Comparison of ENCODE assay signal across 28 cellular contexts in genomic region chr20:33936651-33937050, GRCh38.
"Had no signal": no experiment of that assay in that cellular context is flagged by ENCODE, and none has a peak within 500 bp of the region (broad histone marks: within the 10 kb centered on the region; RNA-seq: fewer than 3 reads in every experiment).

No MANE protein-coding gene starts in this region.

- DNase-seq: colonic mucosa; cortex of kidney; dermis blood vessel endothelial cell; dorsolateral prefrontal cortex; effector CD4-positive, alpha-beta T cell; effector CD8-positive, alpha-beta T cell; effector memory CD4-positive, alpha-beta T cell; effector memory CD8-positive, alpha-beta T cell; endodermal cell; erythroblast; esophagus squamous epithelium; foreskin fibroblast; foreskin keratinocyte; foreskin melanocyte; gastrocnemius medialis; glutamatergic neuron; head of caudate nucleus; heart left ventricle; heart right ventricle had no signal

- H3K9me3 ChIP-seq: colonic mucosa, esophagus muscularis mucosa, esophagus squamous epithelium, gastrocnemius medialis, gastroesophageal sphincter, heart left ventricle, heart right ventricle had no signal

- H3K4me1 ChIP-seq: colonic mucosa, foreskin keratinocyte, gastrocnemius medialis had no signal

- FAIRE-seq: colon, endometrium, endothelial cell of umbilical vein, frontal cortex had no signal

- H3K27ac ChIP-seq: colonic mucosa, coronary artery, dorsolateral prefrontal cortex, epithelial cell of prostate, esophagus muscularis mucosa, esophagus squamous epithelium, foreskin keratinocyte, gastrocnemius medialis, gastroesophageal sphincter, heart left ventricle, heart right ventricle had no signal

- H3K36me3 ChIP-seq: colonic mucosa, esophagus muscularis mucosa, esophagus squamous epithelium, gastrocnemius medialis, gastroesophageal sphincter, heart left ventricle, heart right ventricle had no signal

- ATAC-seq: effector memory CD8-positive, alpha-beta T cell; esophagus mucosa; foreskin keratinocyte; gastrocnemius medialis; gastroesophageal sphincter; heart left ventricle; heart right ventricle had no signal

- H3K4me3 ChIP-seq: colonic mucosa, coronary artery, dorsolateral prefrontal cortex, esophagus muscularis mucosa, esophagus squamous epithelium, gastrocnemius medialis, gastroesophageal sphincter, heart left ventricle, heart right ventricle had no signal

- H3K27me3 ChIP-seq: colonic mucosa, dorsolateral prefrontal cortex, esophagus muscularis mucosa, esophagus squamous epithelium, foreskin keratinocyte, gastrocnemius medialis, gastroesophageal sphincter, heart left ventricle, heart right ventricle had no signal
